In the genomic region with DNA sequence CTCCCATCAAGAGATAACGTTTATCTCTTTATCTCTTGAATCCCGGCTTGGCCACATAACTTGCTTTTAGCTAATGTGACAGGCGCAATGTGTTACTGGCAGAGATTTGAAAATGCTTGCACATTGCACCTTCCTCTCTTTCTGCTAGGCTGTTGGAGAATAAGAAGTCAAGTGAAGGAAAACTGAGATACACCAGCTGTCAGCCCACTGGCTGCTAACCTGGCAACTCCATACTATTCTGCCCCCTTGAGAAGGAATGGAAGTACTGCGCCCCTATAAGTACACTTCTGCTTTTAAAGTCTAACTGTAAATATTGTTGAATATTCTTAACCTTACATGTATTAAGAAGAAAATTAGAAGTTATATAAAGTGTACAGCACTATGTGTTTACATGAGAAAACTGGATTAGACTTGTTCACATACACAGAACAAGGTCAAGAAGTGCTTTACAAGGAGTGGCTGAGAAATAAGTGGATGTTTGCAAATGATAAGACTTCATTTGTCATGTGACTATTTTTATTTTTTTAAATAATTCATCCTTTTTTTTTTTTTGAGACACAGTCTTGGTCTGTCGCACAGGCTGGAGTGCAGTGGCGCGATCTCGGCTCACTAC, we compare ENCODE assay signal across 8 cellular contexts.
DNase-seq lines count a peak whose midpoint lies in the region; ATAC-seq, FAIRE-seq and TF ChIP-seq lines count a peak whose summit lies in the region.

No MANE protein-coding gene starts in this region.

- no peaks in the 10 kb centered on the region for H3K4me1 ChIP-seq in A549
- H3K4me1 ChIP-seq in mesenchymal stem cell (ENCODE audit: control insufficient read depth, insufficient read depth, low read depth, low read length) = no peaks in the 10 kb centered on the region
- no peaks in the 10 kb centered on the region for H3K4me1 ChIP-seq in gastrocnemius medialis

- no peaks in the 10 kb centered on the region for H3K36me3 Mint-ChIP-seq in WTC11

- H3K79me1 ChIP-seq in mesenchymal stem cell (replicated peaks; ENCODE audit: low read length, poor library complexity, severe bottlenecking) = no peaks in the 10 kb centered on the region

- peak overlapping the region; percentile 61 for H2AK5ac ChIP-seq in mesenchymal stem cell (ENCODE audit: low read length, severe bottlenecking)

- H3K27me3 ChIP-seq in mesenchymal stem cell (ENCODE audit: control insufficient read depth in 1 of 2, insufficient read depth in 1 of 2, low read length in 2 of 2) (no peaks in the 10 kb centered on the region), gastrocnemius medialis (no peaks in the 10 kb centered on the region)

- no peak overlapping the region for H4K91ac ChIP-seq in mesenchymal stem cell (ENCODE audit: low read length)

- H3K9ac ChIP-seq in mesenchymal stem cell (ENCODE audit: low read length) = no peak overlapping the region

- H3K36me3 ChIP-seq in mesenchymal stem cell (ENCODE audit: control insufficient read depth in 1 of 2, insufficient read depth in 2 of 2, low read depth in 1 of 2, low read length in 2 of 2) = no peaks in the 10 kb centered on the region
- H3K36me3 ChIP-seq in gastrocnemius medialis = no peaks in the 10 kb centered on the region

- no peak overlapping the region for H2BK15ac ChIP-seq in mesenchymal stem cell (ENCODE audit: low read depth, poor library complexity, severe bottlenecking)

- peaks cover 4% of the 10 kb centered on the region; the same call in 1 of the 2 replicates for H3K9me3 Mint-ChIP-seq in WTC11

- H2BK120ac ChIP-seq in mesenchymal stem cell (ENCODE audit: low read depth, low read length) = no peak overlapping the region

- H3K27me3 Mint-ChIP-seq in WTC11 (ENCODE audit: low read depth) = no peaks in the 10 kb centered on the region

- no peak for TF ChIP-seq EP300 in A549 (IDR thresholded peaks at IDR 0.05)

- no peak overlapping the region for H3K14ac ChIP-seq in mesenchymal stem cell (ENCODE audit: low read length in 2 of 2)

- H3K27ac ChIP-seq in A549 (no peak overlapping the region), mesenchymal stem cell (ENCODE audit: low read length, poor library complexity, severe bottlenecking) (peak overlapping the region; percentile 12), gastrocnemius medialis (no peak overlapping the region)

- peak in 1 of 2 experiments; percentile 14 for DNase-seq in A549 (ENCODE audit: low read depth in 1 of 2, low spot score in 1 of 2)
- DNase-seq in HTR-8/SVneo (ENCODE audit: insufficient read length, low spot score) = peak; percentile 25
- DNase-seq in WTC11 (ENCODE audit: low spot score) = peak; percentile 26
- DNase-seq in mesenchymal stem cell = peak; percentile 72
- DNase-seq in activated CD4-positive, alpha-beta T cell treated with anti-CD3 and anti-CD28 coated beads for 1 hour = no peak
- DNase-seq in gastrocnemius medialis = no peak
- no peak for DNase-seq in NCI-H345 (lab: John Stamatoyannopoulos, UW)

- CTCF ChIA-PET in A549 (lab: Yijun Ruan, JAX) (no interaction called here), WTC11 (lab: Charles Lee) (interaction anchor here (0.7 to 1.9 kb wide), 6 partner anchors 31 to 265 kb away, joined by 3 to 11 read pairs (median 3); no protein-coding TSS in a partner anchor)

- POLR2A ChIA-PET in A549 (lab: Yijun Ruan, JAX) (no interaction called here), WTC11 (lab: Charles Lee) (no interaction called here)

- TF ChIP-seq RAD21 in A549 (conservative IDR thresholded peaks at IDR 0.05 in 1 of 2, IDR thresholded peaks at IDR 0.05 in 1 of 2) = peak in 1 of 2 experiments; percentile 23; a peak in 1 of 5 replicates

- TF ChIP-seq POLR2A in A549 (IDR thresholded peaks at IDR 0.05; ENCODE audit: low read length) = no peak
- no peak for TF ChIP-seq POLR2A in gastrocnemius medialis (IDR thresholded peaks at IDR 0.05)

- H3K4me3 ChIP-seq in A549 = no peak overlapping the region
- no peak overlapping the region for H3K4me3 ChIP-seq in mesenchymal stem cell (ENCODE audit: insufficient read depth in 1 of 2, low read depth in 1 of 2, low read length in 2 of 2)
- H3K4me3 ChIP-seq in gastrocnemius medialis = no peak overlapping the region

- H2BK5ac ChIP-seq in mesenchymal stem cell (ENCODE audit: low read depth, low read length, poor library complexity, severe bottlenecking) = no peak overlapping the region

- 60% methylated on average over 8 of the region's 8 CpGs for WGBS in A549 (ENCODE audit: missing lambda C conversion rate)
- 80% methylated on average over 7 of the region's 8 CpGs for WGBS in mesenchymal stem cell

- no peak overlapping the region for H3K4ac ChIP-seq in mesenchymal stem cell (ENCODE audit: low read depth in 1 of 2, low read length in 2 of 2)

- H3K4me1 Mint-ChIP-seq in WTC11 = peaks cover 17% of the 10 kb centered on the region

- no peaks in the 10 kb centered on the region for H3K9me3 ChIP-seq in A549
- no peaks in the 10 kb centered on the region for H3K9me3 ChIP-seq in mesenchymal stem cell (ENCODE audit: control insufficient read depth, low read length)
- H3K9me3 ChIP-seq in gastrocnemius medialis = no peaks in the 10 kb centered on the region

- H3K18ac ChIP-seq in mesenchymal stem cell (ENCODE audit: low read depth in 1 of 2, low read length in 2 of 2) = peak overlapping the region in 1 of 2 experiments; percentile 28

- no peak overlapping the region for H4K8ac ChIP-seq in mesenchymal stem cell (ENCODE audit: low read length)

- H2BK12ac ChIP-seq in mesenchymal stem cell (ENCODE audit: low read length in 2 of 2) = no peak overlapping the region

- FAIRE-seq in A549 (lab: Jason Lieb, UNC) (no peak), HTR-8/SVneo (lab: Jason Lieb, UNC) (peak; percentile 9)

- ATAC-seq in A549 (no peak), GM18907 (IDR thresholded peaks at IDR 0.05; ENCODE audit: unreplicated experiment) (peak; percentile 78), WTC11 (peak; percentile 95), gastrocnemius medialis (no peak)

- H3K4me2 ChIP-seq in A549 = no peak overlapping the region
- H3K4me2 ChIP-seq in mesenchymal stem cell (ENCODE audit: low read length, poor library complexity, severe bottlenecking) = no peak overlapping the region

- no peak overlapping the region for H3K27ac Mint-ChIP-seq in WTC11

- intact Hi-C loops in gastrocnemius medialis (cut with DNase I; ENCODE audit: low total_unique reads) = no loop called here

- H2AFZ ChIP-seq in mesenchymal stem cell (ENCODE audit: low read depth, low read length) = no peak overlapping the region

- peak; percentile 11; the same call in 1 of the 3 replicates for TF ChIP-seq CTCF in A549 (IDR thresholded peaks at IDR 0.05)
- TF ChIP-seq CTCF in WTC11 (IDR thresholded peaks at IDR 0.05) = peak; percentile 57
- TF ChIP-seq CTCF in gastrocnemius medialis (IDR thresholded peaks at IDR 0.05 in 4 of 5, conservative IDR thresholded peaks at IDR 0.05 in 1 of 5) = no peak

- no peak overlapping the region for H3K4me3 Mint-ChIP-seq in WTC11

- in situ Hi-C loops in gastrocnemius medialis (cut with MboI; ENCODE audit: low sequenced_read_pairs in 4 of 4) = no loop called here

- no peak overlapping the region for H3K23ac ChIP-seq in mesenchymal stem cell (ENCODE audit: low read length in 2 of 2)

TF ChIP-seq in A549, 52 proteins besides CTCF, POLR2A, EP300 and RAD21 (continues in another document):
- TF ChIP-seq CBX8 (IDR thresholded peaks at IDR 0.05) (no peak), CHD2 (IDR thresholded peaks at IDR 0.05; ENCODE audit: low read length, partially characterized antibody) (no peak), TP53 (CRISPR knock-in tag; IDR thresholded peaks at IDR 0.05) (no peak), HOXA7 (CRISPR knock-in tag; IDR thresholded peaks at IDR 0.05) (no peak), SREBF2 (IDR thresholded peaks at IDR 0.05) (no peak)

TF ChIP-seq in WTC11, 78 proteins besides CTCF, POLR2A, EP300 and RAD21:
- TF ChIP-seq, protein P1, sequence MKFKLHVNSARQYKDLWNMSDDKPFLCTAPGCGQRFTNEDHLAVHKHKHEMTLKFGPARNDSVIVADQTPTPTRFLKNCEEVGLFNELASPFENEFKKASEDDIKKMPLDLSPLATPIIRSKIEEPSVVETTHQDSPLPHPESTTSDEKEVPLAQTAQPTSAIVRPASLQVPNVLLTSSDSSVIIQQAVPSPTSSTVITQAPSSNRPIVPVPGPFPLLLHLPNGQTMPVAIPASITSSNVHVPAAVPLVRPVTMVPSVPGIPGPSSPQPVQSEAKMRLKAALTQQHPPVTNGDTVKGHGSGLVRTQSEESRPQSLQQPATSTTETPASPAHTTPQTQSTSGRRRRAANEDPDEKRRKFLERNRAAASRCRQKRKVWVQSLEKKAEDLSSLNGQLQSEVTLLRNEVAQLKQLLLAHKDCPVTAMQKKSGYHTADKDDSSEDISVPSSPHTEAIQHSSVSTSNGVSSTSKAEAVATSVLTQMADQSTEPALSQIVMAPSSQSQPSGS (CRISPR knock-in tag; IDR thresholded peaks at IDR 0.05; ENCODE audit: borderline replicate concordance, low read depth) = no peak
- TF ChIP-seq NFATC4 (CRISPR knock-in tag; IDR thresholded peaks at IDR 0.05) = no peak
- TF ChIP-seq ZBTB21 (CRISPR knock-in tag; IDR thresholded peaks at IDR 0.05; ENCODE audit: borderline replicate concordance) = no peak
- TF ChIP-seq HMGA2 (CRISPR knock-in tag; IDR thresholded peaks at IDR 0.05) = no peak

Comparison
In these comparisons a context has a peak if more than half of its experiments do, and no peak if none do; other contexts are left out.
1. ATAC-seq: peak in GM18907 (single experiment) and WTC11 (single experiment); none in A549 (0 of 2) and gastrocnemius medialis (0 of 2).
2. DNase-seq: peak in HTR-8/SVneo (single experiment), WTC11 (single experiment) and mesenchymal stem cell (single experiment); none in activated CD4-positive, alpha-beta T cell treated with anti-CD3 and anti-CD28 coated beads for 1 hour (single experiment), gastrocnemius medialis (0 of 2) and NCI-H345 (single experiment).
3. CTCF ChIP-seq: peak in A549 (single experiment) and WTC11 (single experiment); none in gastrocnemius medialis (0 of 5).